11 cellular contexts compared by ENCODE assay signal in the genomic region with DNA sequence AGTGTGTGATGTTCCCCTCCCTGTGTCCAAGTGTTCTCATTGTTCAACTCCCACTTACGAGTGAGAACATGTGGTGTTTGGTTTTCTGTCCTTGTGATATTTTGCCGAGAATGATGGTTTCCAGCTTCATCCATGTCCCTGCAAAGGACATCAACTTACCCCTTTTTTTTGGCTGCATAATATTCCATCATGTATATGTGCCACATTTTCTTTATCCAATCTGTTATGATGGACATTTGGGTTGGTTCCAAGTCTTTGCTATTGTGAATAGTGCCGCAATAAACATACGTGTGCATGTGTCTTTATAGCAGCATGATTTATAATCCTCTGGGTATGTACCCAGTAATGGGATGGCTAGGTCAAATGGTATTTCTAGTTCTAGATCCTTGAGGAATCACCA. TPM values are rescaled to one million over a fixed set of nuclear protein-coding genes. Genes with fewer than 3 reads are reported as not detected.
"Had no signal": no experiment of that assay in that cellular context is flagged by ENCODE, and none has a peak within 500 bp of the region (broad histone marks: within the 10 kb centered on the region; RNA-seq: fewer than 3 reads in every experiment).

No MANE protein-coding gene starts in this region.

RNA-seq across cellular contexts. Expression of a gene that starts 11.8 kb away (rescaled TPM):
- total RNA-seq: kidney epithelial cell; lung; mesenteric fat pad; myocyte; naive thymus-derived CD8-positive, alpha-beta T cell; neural crest cell; prostate gland; spleen; subcutaneous adipose tissue; thoracic aorta; upper lobe of right lung had no signal
- polyA plus RNA-seq: lung had no signal
